Comparison of ENCODE assay signal across 8 cellular contexts in the genomic region with DNA sequence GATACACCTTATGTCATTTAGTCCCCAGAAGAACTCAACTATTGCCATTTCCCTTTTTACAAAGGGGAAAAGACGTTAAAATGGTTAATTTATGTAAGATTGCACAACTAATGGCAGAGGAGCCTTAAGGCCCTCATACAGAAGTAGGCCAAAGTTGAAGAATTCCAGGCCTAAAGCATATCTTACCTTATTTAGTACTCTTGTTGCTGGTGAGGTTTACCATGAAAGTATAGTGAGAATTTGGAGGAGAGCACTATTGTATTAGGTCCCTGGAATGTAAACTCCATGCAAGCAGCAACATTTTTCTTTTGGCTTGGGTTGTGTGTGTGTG. TPM values are rescaled to one million over a fixed set of nuclear protein-coding genes. Genes with fewer than 3 reads are reported as not detected.
DNase-seq lines count a peak whose midpoint lies in the region; ATAC-seq, FAIRE-seq and TF ChIP-seq lines count a peak whose summit lies in the region.

No MANE protein-coding gene starts in this region.

- H3K4me1 ChIP-seq in subcutaneous abdominal adipose tissue (ENCODE audit: control insufficient read depth in 5 of 5, insufficient read depth in 5 of 5, low read length in 5 of 5), result peaks cover 0 to 24% (median 17%) of the 10 kb centered on the region in 5 donors

- TF ChIP-seq CTCF in omental fat pad (IDR thresholded peaks at IDR 0.05), result no peak

- H3K9me3 ChIP-seq in subcutaneous abdominal adipose tissue (ENCODE audit: control insufficient read depth in 5 of 5, low read length in 5 of 5), result no peaks in the 10 kb centered on the region

- ATAC-seq in activated CD8-positive, alpha-beta T cell treated with anti-CD3 and anti-CD28 coated beads, Interleukin-2, amount 10 ng/mL, durations not matched to agents 7 days and 5 days, result no peak
- ATAC-seq in HG03460 (IDR thresholded peaks at IDR 0.05; ENCODE audit: unreplicated experiment), result no peak
- ATAC-seq in omental fat pad (ENCODE audit: low FRiP score), result no peak

- DNase-seq in T-helper 1 cell (no peak), iris pigment epithelial cell (ENCODE audit: low read depth) (peak; percentile 60), omental fat pad (ENCODE audit: low spot score) (no peak), HTR-8/SVneo (ENCODE audit: insufficient read length, low spot score) (no peak)
- DNase-seq in activated CD8-positive, alpha-beta T cell treated with anti-CD3 and anti-CD28 coated beads, Interleukin-2, amount 10 ng/mL, durations not matched to agents 7 days and 5 days, result no peak

- peak overlapping the region; percentile 86 for H3K27ac ChIP-seq in subcutaneous abdominal adipose tissue (ENCODE audit: low read depth, low read length)

- no peaks in the 10 kb centered on the region for H3K27me3 ChIP-seq in subcutaneous abdominal adipose tissue (ENCODE audit: control insufficient read depth in 5 of 5, insufficient read depth in 4 of 5, low read length in 5 of 5)

- peak overlapping the region; percentile 35 for H3K4me3 Mint-ChIP-seq in T-helper 1 cell treated with Interleukin-12 subunit alpha and Interleukin-12 subunit beta and Interleukin-4 antibody, amounts not matched to agents 30 μg/mL and 1 μg/mL, for 36 hours
- H3K4me3 Mint-ChIP-seq in activated CD8-positive, alpha-beta T cell treated with anti-CD3 and anti-CD28 coated beads, Interleukin-2, amount 10 ng/mL, durations not matched to agents 7 days and 5 days, result peak overlapping the region; percentile 66

- H3K27ac Mint-ChIP-seq in T-helper 1 cell treated with Interleukin-12 subunit alpha and Interleukin-12 subunit beta and Interleukin-4 antibody, amounts not matched to agents 30 μg/mL and 1 μg/mL, for 36 hours, result peak overlapping the region; percentile 37
- H3K27ac Mint-ChIP-seq in activated CD8-positive, alpha-beta T cell treated with anti-CD3 and anti-CD28 coated beads, Interleukin-2, amount 10 ng/mL, durations not matched to agents 7 days and 5 days, result peak overlapping the region; percentile 60

- H3K4me1 Mint-ChIP-seq in T-helper 1 cell treated with Interleukin-12 subunit alpha and Interleukin-12 subunit beta and Interleukin-4 antibody, amounts not matched to agents 30 μg/mL and 1 μg/mL, for 36 hours (ENCODE audit: low read depth), result peaks cover 9% of the 10 kb centered on the region
- H3K4me1 Mint-ChIP-seq in activated CD8-positive, alpha-beta T cell treated with anti-CD3 and anti-CD28 coated beads, Interleukin-2, amount 10 ng/mL, durations not matched to agents 7 days and 5 days (ENCODE audit: low read depth), result peaks cover 21% of the 10 kb centered on the region

- peaks cover 8% of the 10 kb centered on the region for H3K9me3 Mint-ChIP-seq in T-helper 1 cell treated with Interleukin-12 subunit alpha and Interleukin-12 subunit beta and Interleukin-4 antibody, amounts not matched to agents 30 μg/mL and 1 μg/mL, for 36 hours
- peaks cover 4% of the 10 kb centered on the region for H3K9me3 Mint-ChIP-seq in activated CD8-positive, alpha-beta T cell treated with anti-CD3 and anti-CD28 coated beads, Interleukin-2, amount 10 ng/mL, durations not matched to agents 7 days and 5 days (ENCODE audit: insufficient read depth)

- no peaks in the 10 kb centered on the region for H3K36me3 Mint-ChIP-seq in T-helper 1 cell treated with Interleukin-12 subunit alpha and Interleukin-12 subunit beta and Interleukin-4 antibody, amounts not matched to agents 30 μg/mL and 1 μg/mL, for 36 hours (ENCODE audit: low read depth)
- H3K36me3 Mint-ChIP-seq in activated CD8-positive, alpha-beta T cell treated with anti-CD3 and anti-CD28 coated beads, Interleukin-2, amount 10 ng/mL, durations not matched to agents 7 days and 5 days (ENCODE audit: low read depth), result peaks cover 7% of the 10 kb centered on the region

- H3K27me3 Mint-ChIP-seq in T-helper 1 cell treated with Interleukin-12 subunit alpha and Interleukin-12 subunit beta and Interleukin-4 antibody, amounts not matched to agents 30 μg/mL and 1 μg/mL, for 36 hours (ENCODE audit: low read depth), result peaks cover 10% of the 10 kb centered on the region
- no peaks in the 10 kb centered on the region for H3K27me3 Mint-ChIP-seq in activated CD8-positive, alpha-beta T cell treated with anti-CD3 and anti-CD28 coated beads, Interleukin-2, amount 10 ng/mL, durations not matched to agents 7 days and 5 days (ENCODE audit: low read depth)

- peak overlapping the region in 4 of 5 donors; percentile 76 to 96 (median 85) for H3K9ac ChIP-seq in subcutaneous abdominal adipose tissue (ENCODE audit: low read length in 5 of 5)

- peak overlapping the region in 4 of 5 donors; percentile 59 to 85 (median 80) for H3K4me3 ChIP-seq in subcutaneous abdominal adipose tissue (ENCODE audit: low read depth in 1 of 5, low read length in 5 of 5)

- POLR2A ChIA-PET in activated CD8-positive, alpha-beta T cell treated with anti-CD3 and anti-CD28 coated beads, Interleukin-2, amount 10 ng/mL, durations not matched to agents 7 days and 5 days (lab: Charles Lee), result interaction anchor here (1.1 to 2.1 kb wide), 2 partner anchors 11 to 224 kb away, joined by 4 to 19 read pairs; a partner anchor contains a TSS

- CTCF ChIA-PET in activated CD8-positive, alpha-beta T cell treated with anti-CD3 and anti-CD28 coated beads, Interleukin-2, amount 10 ng/mL, durations not matched to agents 7 days and 5 days (lab: Charles Lee), result interaction anchor here (0.5 to 5.1 kb wide), 3 partner anchors 10 to 469 kb away, joined by 3 to 29 read pairs (median 27); no protein-coding TSS in a partner anchor

- no peaks in the 10 kb centered on the region for H3K36me3 ChIP-seq in subcutaneous abdominal adipose tissue (ENCODE audit: control insufficient read depth in 5 of 5, insufficient read depth in 5 of 5, low read length in 5 of 5)

- FAIRE-seq in HTR-8/SVneo (lab: Jason Lieb, UNC), result no peak

RNA-seq across cellular contexts. Expression of a gene that starts 0.7 kb away (rescaled TPM):
- total RNA-seq in activated CD8-positive, alpha-beta T cell treated with anti-CD3 and anti-CD28 coated beads, Interleukin-2, amount 10 ng/mL, durations not matched to agents 7 days and 5 days, result under 1 TPM; 0.74 to 0.81 TPM
- total RNA-seq in omental fat pad, result 1 to 10 TPM; 1.3 to 2.7 (median 2.0) TPM

RNA-seq across cellular contexts. Expression of a gene that starts 43.5 kb away (rescaled TPM):
- not detected for total RNA-seq in activated CD8-positive, alpha-beta T cell treated with anti-CD3 and anti-CD28 coated beads, Interleukin-2, amount 10 ng/mL, durations not matched to agents 7 days and 5 days
- 1 to 10 TPM in 1 of 4 donors, not detected in 3; 1.2 TPM for total RNA-seq in omental fat pad
